Comparison of ENCODE assay signal across 8 cellular contexts in genomic region chr11:65454311-65454695, GRCh38. TPM values are rescaled to one million over a fixed set of nuclear protein-coding genes. Genes with fewer than 3 reads are reported as not detected.
DNase-seq lines count a peak whose midpoint lies in the region; ATAC-seq lines count a peak whose summit lies in the region.

No MANE protein-coding gene starts in this region.

- no peaks in the 10 kb centered on the region for H3K9me3 ChIP-seq in adipocyte (ENCODE audit: control insufficient read depth, low read length)

- ATAC-seq in HG03378 (IDR thresholded peaks at IDR 0.05; ENCODE audit: unreplicated experiment) (no peak), HG02759 (IDR thresholded peaks at IDR 0.05; ENCODE audit: unreplicated experiment) (no peak)

- H3K36me3 ChIP-seq in adipocyte (ENCODE audit: control insufficient read depth, insufficient read depth, low read length, severe bottlenecking): no peaks in the 10 kb centered on the region

- peaks cover 18% of the 10 kb centered on the region for H3K4me1 Mint-ChIP-seq in T-helper 1 cell treated with Interleukin-12 subunit alpha and Interleukin-12 subunit beta and Interleukin-4 antibody, amounts not matched to agents 30 μg/mL and 1 μg/mL, for 36 hours (ENCODE audit: low read depth)
- peaks cover 14 to 22% of the 10 kb centered on the region in 2 donors for H3K4me1 Mint-ChIP-seq in immature natural killer cell

- no peaks in the 10 kb centered on the region for H3K27me3 Mint-ChIP-seq in T-helper 1 cell treated with Interleukin-12 subunit alpha and Interleukin-12 subunit beta and Interleukin-4 antibody, amounts not matched to agents 30 μg/mL and 1 μg/mL, for 36 hours (ENCODE audit: low read depth)
- peaks cover 0 to 6% (median 0%) of the 10 kb centered on the region in 3 donors for H3K27me3 Mint-ChIP-seq in immature natural killer cell (ENCODE audit: low read depth in 3 of 3)

- DNase-seq in T-helper 1 cell (no peak), adipocyte (ENCODE audit: low read depth) (peak; percentile 36), immature natural killer cell (no peak), substantia nigra (lab: John Stamatoyannopoulos, UW) (no peak), NCI-H2227 (lab: John Stamatoyannopoulos, UW; ENCODE audit: unreplicated experiment) (no peak)

- H3K27ac Mint-ChIP-seq in T-helper 1 cell treated with Interleukin-12 subunit alpha and Interleukin-12 subunit beta and Interleukin-4 antibody, amounts not matched to agents 30 μg/mL and 1 μg/mL, for 36 hours: no peak overlapping the region
- peak overlapping the region in 5 of 6 donors; percentile 67 to 91 (median 77) for H3K27ac Mint-ChIP-seq in immature natural killer cell

- H3K4me1 ChIP-seq in adipocyte (ENCODE audit: control insufficient read depth, insufficient read depth, low read length): peaks cover 45% of the 10 kb centered on the region

- peak overlapping the region; percentile 83 for H3K4me3 Mint-ChIP-seq in T-helper 1 cell treated with Interleukin-12 subunit alpha and Interleukin-12 subunit beta and Interleukin-4 antibody, amounts not matched to agents 30 μg/mL and 1 μg/mL, for 36 hours
- H3K4me3 Mint-ChIP-seq in immature natural killer cell: peak overlapping the region; percentile 82 to 95 (median 87)

- H3K27me3 ChIP-seq in adipocyte (replicated peaks; ENCODE audit: control insufficient read depth, insufficient read depth, low read length): no peaks in the 10 kb centered on the region

- H3K4me3 ChIP-seq in adipocyte (ENCODE audit: low read length): peak overlapping the region; percentile 84

- peak overlapping the region; percentile 89 for H3K27ac ChIP-seq in substantia nigra (ENCODE audit: low read depth, low read length, poor library complexity, severe bottlenecking)

- H3K36me3 Mint-ChIP-seq in T-helper 1 cell treated with Interleukin-12 subunit alpha and Interleukin-12 subunit beta and Interleukin-4 antibody, amounts not matched to agents 30 μg/mL and 1 μg/mL, for 36 hours (ENCODE audit: low read depth): peaks cover 14% of the 10 kb centered on the region
- H3K36me3 Mint-ChIP-seq in immature natural killer cell: no peaks in the 10 kb centered on the region

- peak overlapping the region; percentile 97 for H3K9ac ChIP-seq in adipocyte (ENCODE audit: low read length)

- no peaks in the 10 kb centered on the region for H3K9me3 Mint-ChIP-seq in T-helper 1 cell treated with Interleukin-12 subunit alpha and Interleukin-12 subunit beta and Interleukin-4 antibody, amounts not matched to agents 30 μg/mL and 1 μg/mL, for 36 hours
- H3K9me3 Mint-ChIP-seq in immature natural killer cell: no peaks in the 10 kb centered on the region

RNA-seq across cellular contexts. Expression of gene NEAT1, which starts 31.7 kb away (rescaled TPM):
- 1 to 10 TPM in 2 of 3 donors, under 1 TPM in 1; 0.26 to 5.9 (median 1.4) TPM for polyA plus RNA-seq in immature natural killer cell

RNA-seq across cellular contexts. Expression of gene MALAT1, which starts 44.5 kb away (rescaled TPM):
- 1,000 to 10,000 TPM; 1,459 to 3,517 (median 2,451) TPM for polyA plus RNA-seq in immature natural killer cell
